In genomic region chr5:10578869-10579268, GRCh38 we compare ENCODE assay signal across 13 cellular contexts. TPM values are rescaled to one million over a fixed set of nuclear protein-coding genes. Genes with fewer than 3 reads are reported as not detected.
DNase-seq lines count a peak whose midpoint lies in the region; ATAC-seq and TF ChIP-seq lines count a peak whose summit lies in the region.
"Had no signal": no experiment of that assay in that cellular context is flagged by ENCODE, and none has a peak within 500 bp of the region (broad histone marks: within the 10 kb centered on the region; RNA-seq: fewer than 3 reads in every experiment).

No MANE protein-coding gene starts in this region.

- H3K27ac Mint-ChIP-seq in progenitor cell of endocrine pancreas: no peak overlapping the region
- H3K27ac Mint-ChIP-seq: immature natural killer cell had no signal

- no peaks in the 10 kb centered on the region for H3K4me1 Mint-ChIP-seq in progenitor cell of endocrine pancreas (ENCODE audit: low read depth)

- ATAC-seq in GM18498 (IDR thresholded peaks at IDR 0.05; ENCODE audit: unreplicated experiment): peak; percentile 71
- ATAC-seq in GM19452 (IDR thresholded peaks at IDR 0.05; ENCODE audit: unreplicated experiment): peak; percentile 67
- ATAC-seq in HG03066 (IDR thresholded peaks at IDR 0.05; ENCODE audit: low read depth, unreplicated experiment): peak; percentile 69

- peaks cover 17% of the 10 kb centered on the region for H3K27me3 Mint-ChIP-seq in progenitor cell of endocrine pancreas

- no peak overlapping the region for H3K4me3 ChIP-seq in WERI-Rb-1 (ENCODE audit: low read depth, low read length)
- H3K4me3 ChIP-seq: MG63, pancreas, SK-N-MC had no signal

- H3K27ac ChIP-seq in WERI-Rb-1: no peak overlapping the region
- H3K27ac ChIP-seq: SK-N-MC had no signal

- no peaks in the 10 kb centered on the region for H3K27me3 ChIP-seq in WERI-Rb-1 (ENCODE audit: insufficient read depth, low read depth, severe bottlenecking)
- H3K27me3 ChIP-seq: MG63, pancreas had no signal

- no peaks in the 10 kb centered on the region for H3K36me3 Mint-ChIP-seq in progenitor cell of endocrine pancreas (ENCODE audit: insufficient read depth)

- peaks cover 32% of the 10 kb centered on the region for H3K36me3 ChIP-seq in WERI-Rb-1
- H3K36me3 ChIP-seq: pancreas had no signal

- H3K9me3 Mint-ChIP-seq in progenitor cell of endocrine pancreas (ENCODE audit: low read depth): no peaks in the 10 kb centered on the region
- H3K9me3 Mint-ChIP-seq: immature natural killer cell had no signal

- TF ChIP-seq CTCF in WERI-Rb-1 (IDR thresholded peaks at IDR 0.05; ENCODE audit: low read depth, low read length) (no peak), progenitor cell of endocrine pancreas (IDR thresholded peaks at IDR 0.05; ENCODE audit: unreplicated experiment) (no peak)

- no peaks in the 10 kb centered on the region for H3K9me3 ChIP-seq in WERI-Rb-1 (ENCODE audit: severe bottlenecking)
- H3K9me3 ChIP-seq: MG63, pancreas had no signal

- no peak overlapping the region for H3K4me3 Mint-ChIP-seq in progenitor cell of endocrine pancreas (ENCODE audit: low read depth)
- H3K4me3 Mint-ChIP-seq: immature natural killer cell had no signal

- DNase-seq in WERI-Rb-1 (peak; percentile 3), NCI-H774 (lab: John Stamatoyannopoulos, UW) (no peak), progenitor cell of endocrine pancreas (ENCODE audit: low spot score, unreplicated experiment) (no peak), DMS53 treated with DMSO at 0.1 percent for 48 hours (lab: John Stamatoyannopoulos, UW; ENCODE audit: unreplicated experiment) (no peak), ecto neural progenitor cell (ENCODE audit: low spot score) (no peak)
- DNase-seq: GOT3, immature natural killer cell, MG63, pancreas had no signal

RNA-seq across cellular contexts. Expression of gene ANKRD33B, which starts 15.0 kb away (rescaled TPM):
- total RNA-seq in progenitor cell of endocrine pancreas: 2.1 and 3.3 TPM in 2 replicates
